23 cellular contexts compared by ENCODE assay signal in the genomic region with DNA sequence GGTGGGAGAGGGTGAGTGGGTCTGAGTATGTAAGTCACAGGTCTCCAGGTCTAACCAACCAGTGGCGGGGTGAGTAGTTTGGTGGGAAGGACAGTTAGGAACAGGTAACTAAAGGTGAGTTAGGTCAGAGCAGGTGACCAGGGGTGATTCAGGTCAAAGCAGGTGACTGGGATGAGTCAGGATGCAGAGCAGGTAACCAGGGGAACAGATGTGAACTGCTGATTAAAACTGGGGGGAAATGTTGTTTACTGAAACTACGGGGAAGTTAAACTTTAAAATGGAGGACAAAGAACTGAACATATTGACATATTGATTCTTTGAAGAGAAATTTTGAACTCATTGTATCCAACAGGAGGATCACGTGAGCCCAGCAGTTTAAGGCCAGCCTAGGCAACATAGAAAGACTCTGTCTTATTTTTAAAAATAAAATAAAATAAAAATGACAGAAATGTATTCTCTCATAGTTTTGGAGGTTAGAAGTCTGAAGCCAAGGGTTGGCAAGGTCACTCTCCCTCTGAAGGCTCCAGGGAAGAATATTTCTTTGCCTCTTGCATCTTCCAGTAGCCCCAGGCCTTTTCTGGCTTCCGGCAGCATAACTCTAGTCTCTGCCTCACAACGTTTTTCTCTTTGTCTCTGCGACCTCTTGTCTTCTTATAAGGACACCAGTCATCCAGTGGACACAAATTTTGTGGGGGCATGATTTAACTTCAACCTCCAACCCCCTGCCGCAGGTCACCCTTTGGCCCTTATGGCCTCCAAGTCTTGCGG.
DNase-seq lines count a peak whose midpoint lies in the region; ATAC-seq and TF ChIP-seq lines count a peak whose summit lies in the region.
"Had no signal": no experiment of that assay in that cellular context is flagged by ENCODE, and none has a peak within 500 bp of the region (broad histone marks: within the 10 kb centered on the region; RNA-seq: fewer than 3 reads in every experiment).

No MANE protein-coding gene starts in this region.

- H4K20me1 ChIP-seq in Loucy (ENCODE audit: insufficient read depth, low read length, poor library complexity, severe bottlenecking) (peaks cover 6% of the 10 kb centered on the region), hepatocyte (ENCODE audit: insufficient read depth, poor library complexity, severe bottlenecking) (no peaks in the 10 kb centered on the region)

- H3K4me1 Mint-ChIP-seq in progenitor cell of endocrine pancreas (ENCODE audit: low read depth), result peaks cover 40% of the 10 kb centered on the region
- H3K4me1 Mint-ChIP-seq in activated naive CD8-positive, alpha-beta T cell treated with anti-CD3 and anti-CD28 coated beads, Interleukin-2, amount 50 U/mL, for 24 hours, result peaks cover 4% of the 10 kb centered on the region

- TF ChIP-seq CTCF in Loucy (conservative IDR thresholded peaks at IDR 0.05; ENCODE audit: low read length) (no peak), hepatocyte (IDR thresholded peaks at IDR 0.05; ENCODE audit: poor library complexity) (no peak), progenitor cell of endocrine pancreas (IDR thresholded peaks at IDR 0.05; ENCODE audit: unreplicated experiment) (no peak)

- no peak overlapping the region for H3K9ac ChIP-seq in Loucy (ENCODE audit: low read depth, low read length, poor library complexity, severe bottlenecking)
- H3K9ac ChIP-seq: BLaER1 treated with 17β-estradiol and CSF1 and Interleukin-3, amounts not matched to agents 10 nM and 100 nM had no signal

- no peaks in the 10 kb centered on the region for H3F3A ChIP-seq in Loucy (ENCODE audit: low read depth)

- H3K4me3 ChIP-seq in Loucy (ENCODE audit: low read length, poor library complexity, severe bottlenecking), result no peak overlapping the region
- no peak overlapping the region for H3K4me3 ChIP-seq in hepatocyte
- H3K4me3 ChIP-seq: BLaER1 treated with 17β-estradiol and CSF1 and Interleukin-3, amounts not matched to agents 10 nM and 100 nM; dorsolateral prefrontal cortex; lower lobe of right lung; ovary; tibial nerve had no signal

- no peaks in the 10 kb centered on the region for H3K9me3 Mint-ChIP-seq in progenitor cell of endocrine pancreas (ENCODE audit: low read depth)
- H3K9me3 Mint-ChIP-seq in activated naive CD8-positive, alpha-beta T cell treated with anti-CD3 and anti-CD28 coated beads, Interleukin-2, amount 50 U/mL, for 24 hours, result no peaks in the 10 kb centered on the region

- peaks cover 41% of the 10 kb centered on the region for H3K4me1 ChIP-seq in Loucy (ENCODE audit: insufficient read depth, low read length, poor library complexity, severe bottlenecking)
- H3K4me1 ChIP-seq in hepatocyte (ENCODE audit: insufficient read depth), result peaks cover 37% of the 10 kb centered on the region
- H3K4me1 ChIP-seq: lower lobe of right lung, tibial nerve had no signal

- H3K36me3 Mint-ChIP-seq in progenitor cell of endocrine pancreas (ENCODE audit: insufficient read depth), result no peaks in the 10 kb centered on the region
- no peaks in the 10 kb centered on the region for H3K36me3 Mint-ChIP-seq in activated naive CD8-positive, alpha-beta T cell treated with anti-CD3 and anti-CD28 coated beads, Interleukin-2, amount 50 U/mL, for 24 hours (ENCODE audit: low read depth)
- H3K36me3 Mint-ChIP-seq: activated naive CD8-positive, alpha-beta T cell treated with anti-CD3 and anti-CD28 coated beads for 36 hours had no signal

- DNase-seq in DMS53 (lab: John Stamatoyannopoulos, UW), result peak; percentile 94
- DNase-seq in hepatocyte (ENCODE audit: low spot score), result peak; percentile 63
- no peak for DNase-seq in progenitor cell of endocrine pancreas (ENCODE audit: low spot score, unreplicated experiment)
- DNase-seq in NCI-H748 (lab: John Stamatoyannopoulos, UW; ENCODE audit: unreplicated experiment), result no peak
- no peak for DNase-seq in activated naive CD8-positive, alpha-beta T cell treated with anti-CD3 and anti-CD28 coated beads, Interleukin-2, amount 50 U/mL, for 24 hours
- no peak for DNase-seq in GM03348 (ENCODE audit: low spot score)
- DNase-seq: activated CD4-positive, alpha-beta T cell treated with anti-CD3 and anti-CD28 coated beads for 4 hours; activated effector memory CD4-positive, alpha-beta T cell treated with anti-CD3 and anti-CD28 coated beads, Interleukin-2, amount 50 U/mL, for 16 hours; activated naive CD8-positive, alpha-beta T cell treated with anti-CD3 and anti-CD28 coated beads for 36 hours; activated T-cell treated with anti-CD3 and anti-CD28 coated beads, Interleukin-2, amount 50 U/mL, for 1 hour; central memory CD4-positive, alpha-beta T cell; dorsolateral prefrontal cortex; lower lobe of right lung; NCI-H1436; NK-92 treated with Interleukin-12 subunit alpha and Interleukin-12 subunit beta, amount 100 ng/mL, for 24 hours; ovary; retina; Right ventricle myocardium superior; stimulated activated CD4-positive, alpha-beta T cell treated with anti-CD3 and anti-CD28 coated beads, Interleukin-2, amount 100 ng/mL, for 24 hours had no signal

- peak overlapping the region; percentile 92 for H3K27ac ChIP-seq in hepatocyte
- H3K27ac ChIP-seq: BLaER1 treated with 17β-estradiol and CSF1 and Interleukin-3, amounts not matched to agents 10 nM and 100 nM; dorsolateral prefrontal cortex; lower lobe of right lung; ovary; tibial nerve had no signal

- WGBS in hepatocyte (ENCODE audit: low lambda C conversion rate, missing lambda C conversion rate), result 61% methylated on average over 8 of the region's 8 CpGs

- H3K79me2 ChIP-seq in Loucy (ENCODE audit: insufficient read depth, low read length) (peaks cover 65% of the 10 kb centered on the region), hepatocyte (no peaks in the 10 kb centered on the region)

- H3K27me3 ChIP-seq in Loucy (ENCODE audit: insufficient read depth, low read length, poor library complexity, severe bottlenecking) (no peaks in the 10 kb centered on the region), hepatocyte (no peaks in the 10 kb centered on the region)
- H3K27me3 ChIP-seq: ovary, tibial nerve had no signal

- no peaks in the 10 kb centered on the region for H3K27me3 Mint-ChIP-seq in progenitor cell of endocrine pancreas
- peaks cover 6% of the 10 kb centered on the region for H3K27me3 Mint-ChIP-seq in activated naive CD8-positive, alpha-beta T cell treated with anti-CD3 and anti-CD28 coated beads, Interleukin-2, amount 50 U/mL, for 24 hours
- H3K27me3 Mint-ChIP-seq: activated naive CD8-positive, alpha-beta T cell treated with anti-CD3 and anti-CD28 coated beads for 36 hours had no signal

- H3K4me2 ChIP-seq in Loucy (ENCODE audit: low read depth, low read length, poor library complexity, severe bottlenecking) (peak overlapping the region; percentile 89), hepatocyte (no peak overlapping the region)

- H3K36me3 ChIP-seq in Loucy (ENCODE audit: insufficient read depth, low read length), result no peaks in the 10 kb centered on the region
- H3K36me3 ChIP-seq in hepatocyte (replicated peaks; ENCODE audit: insufficient read depth, low read depth), result no peaks in the 10 kb centered on the region
- H3K36me3 ChIP-seq: lower lobe of right lung, ovary, tibial nerve had no signal

- no peak overlapping the region for H3K4me3 Mint-ChIP-seq in progenitor cell of endocrine pancreas (ENCODE audit: low read depth)
- no peak overlapping the region for H3K4me3 Mint-ChIP-seq in activated naive CD8-positive, alpha-beta T cell treated with anti-CD3 and anti-CD28 coated beads, Interleukin-2, amount 50 U/mL, for 24 hours
- H3K4me3 Mint-ChIP-seq: activated naive CD8-positive, alpha-beta T cell treated with anti-CD3 and anti-CD28 coated beads for 36 hours; T-helper 2 cell treated with Interferon-gamma antibody and Interleukin-4, amounts not matched to agents 5 μg/mL and 100 μg/mL, for 36 hours had no signal

- no peak overlapping the region for H2AFZ ChIP-seq in Loucy (ENCODE audit: low read length)
- no peak overlapping the region for H2AFZ ChIP-seq in hepatocyte

- peak overlapping the region; percentile 91 for H3K27ac Mint-ChIP-seq in progenitor cell of endocrine pancreas
- no peak overlapping the region for H3K27ac Mint-ChIP-seq in activated naive CD8-positive, alpha-beta T cell treated with anti-CD3 and anti-CD28 coated beads, Interleukin-2, amount 50 U/mL, for 24 hours
- H3K27ac Mint-ChIP-seq: activated naive CD8-positive, alpha-beta T cell treated with anti-CD3 and anti-CD28 coated beads for 36 hours; T-helper 2 cell treated with Interferon-gamma antibody and Interleukin-4, amounts not matched to agents 5 μg/mL and 100 μg/mL, for 36 hours had no signal

- H3K9me3 ChIP-seq in Loucy (ENCODE audit: insufficient read depth, low read depth, low read length), result peaks cover 11% of the 10 kb centered on the region; the same call in 1 of the 2 replicates
- H3K9me3 ChIP-seq in hepatocyte (ENCODE audit: low read depth), result no peaks in the 10 kb centered on the region
- H3K9me3 ChIP-seq: lower lobe of right lung, ovary had no signal

- H3K9me2 ChIP-seq in Loucy (replicated peaks; ENCODE audit: low read depth, low read length), result no peaks in the 10 kb centered on the region
- H3K9me2 ChIP-seq in hepatocyte (replicated peaks; ENCODE audit: insufficient read depth), result no peaks in the 10 kb centered on the region

- no peak for ATAC-seq in activated naive CD8-positive, alpha-beta T cell treated with anti-CD3 and anti-CD28 coated beads, Interleukin-2, amount 50 U/mL, for 24 hours

Comparison
In these comparisons a context has a peak if more than half of its experiments do, and no peak if none do; other contexts are left out.
1. DNase-seq: peak in DMS53 (single experiment) and hepatocyte (single experiment); none in progenitor cell of endocrine pancreas (single experiment), NCI-H748 (single experiment), activated naive CD8-positive, alpha-beta T cell treated with anti-CD3 and anti-CD28 coated beads, Interleukin-2, amount 50 U/mL, for 24 hours (single experiment) and GM03348 (single experiment).